1 cellular context compared by ENCODE assay signal in the genomic region with DNA sequence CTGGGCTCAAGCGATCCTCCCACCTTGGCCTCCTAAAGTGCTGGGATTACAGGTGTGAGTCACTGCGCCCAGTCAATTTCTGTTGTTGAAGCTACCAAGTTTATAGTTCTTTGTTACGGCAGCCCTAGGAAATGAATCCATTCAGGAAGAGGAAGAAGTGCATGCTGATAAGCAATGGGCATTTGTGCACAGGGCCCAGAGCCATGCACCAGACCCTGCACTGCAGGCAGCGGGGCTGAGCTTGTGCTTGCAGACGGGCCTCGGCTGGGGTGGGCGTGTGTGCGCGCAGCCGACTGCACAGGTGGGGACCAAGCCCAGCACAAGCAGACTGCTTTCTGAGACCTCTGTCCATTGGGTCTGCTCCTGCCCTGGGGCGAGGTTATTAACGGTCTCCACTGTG.
TF ChIP-seq lines count a peak whose summit lies in the region.

No MANE protein-coding gene starts in this region.

TF ChIP-seq in endothelial cell of umbilical vein, 7 proteins besides CTCF, POLR2A, EP300 and RAD21:
- TF ChIP-seq EZH2 (IDR thresholded peaks at IDR 0.05; ENCODE audit: borderline replicate concordance, low read depth, low read length, severe bottlenecking) (no peak), GATA2 (IDR thresholded peaks at IDR 0.05; ENCODE audit: insufficient read depth, insufficient read length, low read depth, low read length) (peak; percentile 94), FOS (IDR thresholded peaks at IDR 0.05; ENCODE audit: borderline replicate concordance, insufficient read depth, low read length) (peak; percentile 89), MYC (IDR thresholded peaks at IDR 0.05; ENCODE audit: low read depth, low read length) (peak; percentile 42), JUN (IDR thresholded peaks at IDR 0.05; ENCODE audit: borderline replicate concordance, insufficient read depth, insufficient read length, low read depth) (peak; percentile 54), POLR2AphosphoS5 (IDR thresholded peaks at IDR 0.05; ENCODE audit: insufficient read depth, low read depth, low read length) (peak; percentile 78), MAX (IDR thresholded peaks at IDR 0.05; ENCODE audit: insufficient read depth, insufficient read length) (no peak)
TF ChIP-seq in endothelial cell of umbilical vein: peak in this region for 5.
